Comparison of ENCODE assay signal across 21 cellular contexts in the genomic region with DNA sequence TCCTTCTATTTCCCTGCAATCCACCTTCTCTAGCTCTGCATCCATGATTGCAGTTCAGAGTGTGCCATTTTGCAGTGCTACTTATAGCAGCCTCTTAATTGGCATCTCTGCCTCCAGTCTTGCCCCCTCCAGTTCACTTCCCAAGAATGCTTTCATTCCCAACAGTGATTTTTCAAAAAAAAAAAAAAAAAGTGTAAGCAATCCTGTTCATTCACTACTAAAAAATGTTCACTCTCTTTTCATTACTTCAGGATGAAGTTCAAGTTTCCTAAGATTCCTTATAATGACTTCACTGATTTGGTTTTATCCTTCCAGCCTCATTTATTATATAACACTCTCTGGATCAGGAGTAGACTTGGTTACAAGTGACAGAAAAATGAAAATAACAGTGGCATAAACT.
DNase-seq lines count a peak whose midpoint lies in the region; ATAC-seq and TF ChIP-seq lines count a peak whose summit lies in the region.
"Had no signal": no experiment of that assay in that cellular context is flagged by ENCODE, and none has a peak within 500 bp of the region (broad histone marks: within the 10 kb centered on the region; RNA-seq: fewer than 3 reads in every experiment).

No MANE protein-coding gene starts in this region.

- H3K9me3 ChIP-seq in osteoblast (ENCODE audit: low read depth, low read length), result no peaks in the 10 kb centered on the region
- H3K9me3 ChIP-seq in vagina, result no peaks in the 10 kb centered on the region
- H3K9me3 ChIP-seq: body of pancreas, heart left ventricle, mucosa of descending colon had no signal

- H3K4me2 ChIP-seq in osteoblast (ENCODE audit: insufficient read depth, low read length), result peak overlapping the region; percentile 19

- intact Hi-C loops in vagina (cut with DNase I), result no loop called here

- DNase-seq in EL, result peak; percentile 24
- no peak for DNase-seq in coronary artery (ENCODE audit: low spot score)
- peak; percentile 0 for DNase-seq in osteoblast (ENCODE audit: insufficient read length, low spot score, missing footprints)
- no peak for DNase-seq in vagina (ENCODE audit: extremely low spot score in 2 of 2)
- no peak for DNase-seq in SKM-1 treated with dmso at 0.1 percent for 144 hours (lab: John Stamatoyannopoulos, UW; ENCODE audit: unreplicated experiment)
- no peak for DNase-seq in HPDE6-E6E7 (ENCODE audit: extremely low spot score)
- DNase-seq: activated CD4-positive, alpha-beta T cell treated with anti-CD3 and anti-CD28 coated beads for 36 hours; activated effector memory CD4-positive, alpha-beta T cell treated with Interleukin-2 at 50 U/mL for 16 hours; activated naive CD8-positive, alpha-beta T cell treated with anti-CD3 and anti-CD28 coated beads, Interleukin-2, amount 10 ng/mL, durations not matched to agents 7 days and 5 days; body of pancreas; dorsolateral prefrontal cortex; heart left ventricle; mucosa of descending colon; NCI-H1694; nephron progenitor cell; stimulated activated CD4-positive, alpha-beta T cell treated with anti-CD3 and anti-CD28 coated beads, Interleukin-15, amount 100 ng/mL, for 24 hours; stimulated activated naive B cell treated with anti-CD40 and anti-IgM and Interleukin-4, amounts not matched to agents 10 μg/mL and 1 μg/mL and 100 μg/mL, for 72 hours; T-helper 2 cell had no signal

- peaks cover 63% of the 10 kb centered on the region for H3K4me1 ChIP-seq in osteoblast (ENCODE audit: insufficient read depth, low read length)
- peaks cover 23% of the 10 kb centered on the region for H3K4me1 ChIP-seq in vagina

- H3K4me3 ChIP-seq in coronary artery (no peak overlapping the region), osteoblast (ENCODE audit: insufficient read depth, low read length) (no peak overlapping the region), vagina (no peak overlapping the region)
- H3K4me3 ChIP-seq: body of pancreas, dorsolateral prefrontal cortex, heart left ventricle, lung, mucosa of descending colon, SK-N-MC had no signal

- no peaks in the 10 kb centered on the region for H3K36me3 ChIP-seq in osteoblast (ENCODE audit: insufficient read depth, low read length)
- no peaks in the 10 kb centered on the region for H3K36me3 ChIP-seq in vagina
- H3K36me3 ChIP-seq: heart left ventricle had no signal

- no peaks in the 10 kb centered on the region for H3K27me3 ChIP-seq in osteoblast (ENCODE audit: insufficient read depth, low read length)
- no peaks in the 10 kb centered on the region for H3K27me3 ChIP-seq in vagina
- H3K27me3 ChIP-seq: body of pancreas, dorsolateral prefrontal cortex, heart left ventricle had no signal

- no peaks in the 10 kb centered on the region for H4K20me1 ChIP-seq in osteoblast (ENCODE audit: insufficient read depth, low read length)

- ATAC-seq in GM18873 (IDR thresholded peaks at IDR 0.05; ENCODE audit: low FRiP score, unreplicated experiment), result no peak
- ATAC-seq: activated CD4-positive, alpha-beta T cell treated with anti-CD3 and anti-CD28 coated beads for 36 hours; body of pancreas; mucosa of descending colon; stimulated activated naive B cell treated with anti-CD40 and anti-IgM and Interleukin-4, amounts not matched to agents 10 μg/mL and 1 μg/mL and 100 μg/mL, for 72 hours had no signal

- H2AFZ ChIP-seq in osteoblast (ENCODE audit: low read length), result no peak overlapping the region

- no peaks in the 10 kb centered on the region for H3K79me2 ChIP-seq in osteoblast (ENCODE audit: insufficient read depth, low read length)

- H3K27ac ChIP-seq in coronary artery (peak overlapping the region; percentile 19 to 72), osteoblast (ENCODE audit: low read depth, low read length) (peak overlapping the region; percentile 57), vagina (peak overlapping the region; percentile 41)
- H3K27ac ChIP-seq: body of pancreas, dorsolateral prefrontal cortex, SK-N-MC had no signal

- TF ChIP-seq POLR2A in vagina (IDR thresholded peaks at IDR 0.05), result no peak

- no peak for TF ChIP-seq CTCF in coronary artery (IDR thresholded peaks at IDR 0.05)
- no peak for TF ChIP-seq CTCF in osteoblast (IDR thresholded peaks at IDR 0.05; ENCODE audit: extremely low read depth, low read depth, low read length)
- TF ChIP-seq CTCF in vagina (IDR thresholded peaks at IDR 0.05), result no peak

Comparison
In these comparisons a context has a peak if more than half of its experiments do, and no peak if none do; other contexts are left out.
1. DNase-seq: peak in EL (single experiment) and osteoblast (single experiment); none in coronary artery (single experiment), vagina (0 of 2), SKM-1 treated with dmso at 0.1 percent for 144 hours (single experiment) and HPDE6-E6E7 (single experiment).
2. Peak in every context shown above with its lines, with median percentiles within 50 percentile points of each other: H3K27ac ChIP-seq.